In the genomic region with DNA sequence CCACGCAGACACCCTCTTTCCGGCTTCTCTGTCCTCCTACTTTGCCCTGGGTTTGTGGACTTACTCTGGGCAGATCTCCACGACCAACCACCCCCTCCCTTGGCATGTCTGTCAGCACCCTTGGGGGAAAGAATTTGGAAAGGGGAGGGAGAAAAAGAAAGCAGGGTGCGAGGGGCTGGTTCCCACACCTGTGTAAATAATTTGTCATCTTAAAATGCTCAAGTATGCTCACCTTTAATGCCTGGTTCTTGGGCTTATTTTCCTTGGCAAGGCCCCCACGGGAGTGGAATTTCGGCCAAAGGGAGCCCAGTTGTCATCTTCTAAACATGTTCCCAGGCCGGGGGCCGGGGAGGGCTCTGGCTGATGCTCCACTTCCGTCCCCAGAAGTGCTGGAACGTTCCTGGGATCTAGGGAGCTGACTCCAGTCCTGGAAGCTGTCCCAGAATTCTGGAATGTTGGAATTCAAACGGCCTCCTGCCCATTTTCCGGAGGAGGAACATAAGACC, we compare ENCODE assay signal across 10 cellular contexts.
DNase-seq lines count a peak whose midpoint lies in the region; ATAC-seq, FAIRE-seq and TF ChIP-seq lines count a peak whose summit lies in the region.
"Had no signal": no experiment of that assay in that cellular context is flagged by ENCODE, and none has a peak within 500 bp of the region (broad histone marks: within the 10 kb centered on the region; RNA-seq: fewer than 3 reads in every experiment).

No MANE protein-coding gene starts in this region.

- no peak for TF ChIP-seq CTCF in HCT116 (IDR thresholded peaks at IDR 0.05 in 2 of 3, conservative IDR thresholded peaks at IDR 0.05 in 1 of 3; ENCODE audit: borderline replicate concordance in 1 of 3, insufficient read depth in 1 of 3, low read depth in 2 of 3, low read length in 2 of 3)
- TF ChIP-seq CTCF in bronchial epithelial cell (IDR thresholded peaks at IDR 0.05; ENCODE audit: insufficient read depth, low read length, severe bottlenecking), result no peak
- TF ChIP-seq CTCF in stomach (IDR thresholded peaks at IDR 0.05), result no peak

- TF ChIP-seq EP300 in stomach (IDR thresholded peaks at IDR 0.05), result peak; percentile 46

- intact Hi-C loops in HCT116 (cut with micrococcal nuclease) (no loop called here), stomach (cut with DNase I; ENCODE audit: low total_unique reads) (no loop called here)

- no peak for DNase-seq in HCT116 (ENCODE audit: low read depth, low spot score)
- peak; percentile 90 for DNase-seq in bronchial epithelial cell (ENCODE audit: low read depth)
- peak; percentile 86 for DNase-seq in kidney tubule cell (ENCODE audit: low spot score)
- peak; percentile 86 for DNase-seq in stomach
- no peak for DNase-seq in activated CD4-positive, CD25-positive, alpha-beta regulatory T cell (lab: John Stamatoyannopoulos, UW)
- DNase-seq in activated naive CD8-positive, alpha-beta T cell treated with anti-CD3 and anti-CD28 coated beads, Interleukin-2, amount 50 U/mL, for 24 hours, result no peak
- DNase-seq: NCI-H526 treated with DMSO at 0.1 percent for 48 hours had no signal

- H3K9me2 ChIP-seq in HCT116 (ENCODE audit: insufficient read depth), result no peaks in the 10 kb centered on the region

- H3K27me3 ChIP-seq in HCT116 (ENCODE audit: insufficient read depth, low read length) (no peaks in the 10 kb centered on the region), bronchial epithelial cell (ENCODE audit: control insufficient read depth, insufficient read depth, low read length) (no peaks in the 10 kb centered on the region), stomach (no peaks in the 10 kb centered on the region)

- H3K4me1 ChIP-seq in HCT116 (ENCODE audit: control insufficient read depth in 1 of 2, insufficient read depth in 2 of 2, low read length in 2 of 2) (peaks cover 21 to 40% of the 10 kb centered on the region in 2 experiments), stomach (peaks cover 25 to 53% (median 37%) of the 10 kb centered on the region in 4 donors)

- H3K9me3 Mint-ChIP-seq in activated naive CD8-positive, alpha-beta T cell treated with anti-CD3 and anti-CD28 coated beads, Interleukin-2, amount 50 U/mL, for 24 hours, result no peaks in the 10 kb centered on the region

- BruUV-seq in HCT116 (replicated peaks; lab: Mats Ljungman, UMichigan), result no TSS peak

- peaks cover 21% of the 10 kb centered on the region for H3K27me3 Mint-ChIP-seq in activated naive CD8-positive, alpha-beta T cell treated with anti-CD3 and anti-CD28 coated beads, Interleukin-2, amount 50 U/mL, for 24 hours

- H3K36me3 ChIP-seq in HCT116 (ENCODE audit: control insufficient read depth in 1 of 2, insufficient read depth in 2 of 2, low read length in 2 of 2), result no peaks in the 10 kb centered on the region
- H3K36me3 ChIP-seq in bronchial epithelial cell (ENCODE audit: control insufficient read depth, insufficient read depth, low read length), result no peaks in the 10 kb centered on the region
- H3K36me3 ChIP-seq in stomach, result no peaks in the 10 kb centered on the region

- ATAC-seq in HCT116 (no peak), HG03432 (IDR thresholded peaks at IDR 0.05; ENCODE audit: unreplicated experiment) (no peak), GM18517 (IDR thresholded peaks at IDR 0.05; ENCODE audit: unreplicated experiment) (no peak)
- ATAC-seq in activated naive CD8-positive, alpha-beta T cell treated with anti-CD3 and anti-CD28 coated beads, Interleukin-2, amount 50 U/mL, for 24 hours, result no peak

- no peak for FAIRE-seq in bronchial epithelial cell (lab: Jason Lieb, UNC)

- 12 to 36% (median 20%) methylated on average over 11 to 12 of the region's 12 CpGs for WGBS in stomach, 5 donors

- H3K27ac ChIP-seq in HCT116 (ENCODE audit: low read depth, low read length) (peak overlapping the region; percentile 20; the same call in 1 of the 2 replicates), stomach (peak overlapping the region; percentile 44 to 93 (median 88))

- no peaks in the 10 kb centered on the region for H3K79me2 ChIP-seq in HCT116 (ENCODE audit: insufficient read depth, low read length)

- TF ChIP-seq RAD21 in HCT116 (IDR thresholded peaks at IDR 0.05; ENCODE audit: low read depth), result no peak

- H2AFZ ChIP-seq in HCT116 (ENCODE audit: low read depth, low read length, poor library complexity, severe bottlenecking), result no peak overlapping the region

- RAD21 ChIA-PET in HCT116 (lab: Charles Lee; ENCODE audit: low non-redundant PET in 1 of 2, low total read pairs in 2 of 2, uncharacterized antibody in 2 of 2, unreplicated experiment in 2 of 2), result no interaction called here

- CTCF ChIA-PET in HCT116 (lab: Charles Lee), result no interaction called here

- no peak overlapping the region for H3K4me3 Mint-ChIP-seq in activated naive CD8-positive, alpha-beta T cell treated with anti-CD3 and anti-CD28 coated beads, Interleukin-2, amount 50 U/mL, for 24 hours
- H3K4me3 Mint-ChIP-seq: activated naive CD8-positive, alpha-beta T cell had no signal

- peak overlapping the region; percentile 44 for H3K4me2 ChIP-seq in HCT116 (ENCODE audit: low read length)

- no peaks in the 10 kb centered on the region for H3K36me3 Mint-ChIP-seq in activated naive CD8-positive, alpha-beta T cell treated with anti-CD3 and anti-CD28 coated beads, Interleukin-2, amount 50 U/mL, for 24 hours (ENCODE audit: low read depth)
- H3K36me3 Mint-ChIP-seq: activated naive CD8-positive, alpha-beta T cell had no signal

- TF ChIP-seq POLR2A in HCT116 (IDR thresholded peaks at IDR 0.05; ENCODE audit: borderline replicate concordance, extremely low read depth, insufficient read depth, insufficient read length) (no peak), stomach (IDR thresholded peaks at IDR 0.05) (no peak)

- POLR2A ChIA-PET in HCT116 (lab: Charles Lee), result no interaction called here

- no peak overlapping the region for H3K27ac Mint-ChIP-seq in activated naive CD8-positive, alpha-beta T cell treated with anti-CD3 and anti-CD28 coated beads, Interleukin-2, amount 50 U/mL, for 24 hours
- H3K27ac Mint-ChIP-seq: activated naive CD8-positive, alpha-beta T cell had no signal

- H3K9ac ChIP-seq in HCT116 (ENCODE audit: low read length), result no peak overlapping the region

- H4K20me1 ChIP-seq in HCT116 (ENCODE audit: insufficient read depth), result no peaks in the 10 kb centered on the region

- H3K9me3 ChIP-seq in HCT116 (ENCODE audit: control insufficient read depth in 1 of 2, insufficient read depth in 1 of 2, low read depth in 1 of 2, low read length in 2 of 2) (no peaks in the 10 kb centered on the region), stomach (no peaks in the 10 kb centered on the region)

- no peaks in the 10 kb centered on the region for H3K4me1 Mint-ChIP-seq in activated naive CD8-positive, alpha-beta T cell treated with anti-CD3 and anti-CD28 coated beads, Interleukin-2, amount 50 U/mL, for 24 hours

- H3K4me3 ChIP-seq in HCT116 (replicated peaks in 1 of 2; ENCODE audit: low read depth in 1 of 2, low read length in 2 of 2), result no peak overlapping the region
- H3K4me3 ChIP-seq in bronchial epithelial cell (ENCODE audit: low read depth, low read length), result no peak overlapping the region
- no peak overlapping the region for H3K4me3 ChIP-seq in stomach

TF ChIP-seq in HCT116, 20 proteins besides CTCF, POLR2A, EP300 and RAD21:
- TF ChIP-seq ATF3 (IDR thresholded peaks at IDR 0.05) (no peak), YY1 (IDR thresholded peaks at IDR 0.05; ENCODE audit: extremely low read depth, insufficient replicate concordance, low read depth, low read length) (no peak), SIN3A (IDR thresholded peaks at IDR 0.05; ENCODE audit: low read depth) (no peak), EZH2 (IDR thresholded peaks at IDR 0.05) (no peak), POLR2AphosphoS5 (IDR thresholded peaks at IDR 0.05; ENCODE audit: low read depth, low read length) (no peak), JUND (IDR thresholded peaks at IDR 0.05) (no peak)
TF ChIP-seq in HCT116: peak in this region for 0.

Comparison
In these comparisons a context has a peak if more than half of its experiments do, and no peak if none do; other contexts are left out.
1. DNase-seq: peak in bronchial epithelial cell (single experiment), kidney tubule cell (single experiment) and stomach (single experiment); none in HCT116 (single experiment), activated CD4-positive, CD25-positive, alpha-beta regulatory T cell (0 of 4) and activated naive CD8-positive, alpha-beta T cell treated with anti-CD3 and anti-CD28 coated beads, Interleukin-2, amount 50 U/mL, for 24 hours (single experiment).